17 cellular contexts compared by ENCODE assay signal in genomic region chr17:59688008-59688407, GRCh38. TPM values are rescaled to one million over a fixed set of nuclear protein-coding genes. Genes with fewer than 3 reads are reported as not detected.
DNase-seq lines count a peak whose midpoint lies in the region; ATAC-seq and TF ChIP-seq lines count a peak whose summit lies in the region.
"Had no signal": no experiment of that assay in that cellular context is flagged by ENCODE, and none has a peak within 500 bp of the region (broad histone marks: within the 10 kb centered on the region; RNA-seq: fewer than 3 reads in every experiment).

No MANE protein-coding gene starts in this region.

- peaks cover 84% of the 10 kb centered on the region for H3K36me3 Mint-ChIP-seq in central memory CD8-positive, alpha-beta T cell (ENCODE audit: insufficient read depth)
- H3K36me3 Mint-ChIP-seq in stimulated activated naive B cell treated with anti-CD40 and anti-IgM and Interleukin-4, amounts not matched to agents 10 μg/mL and 1 μg/mL and 100 μg/mL, for 72 hours, result peaks cover 22 to 49% of the 10 kb centered on the region in 2 donors

- H3K4me3 Mint-ChIP-seq in central memory CD8-positive, alpha-beta T cell, result no peak overlapping the region
- H3K4me3 Mint-ChIP-seq in stimulated activated naive B cell treated with anti-CD40 and anti-IgM and Interleukin-4, amounts not matched to agents 10 μg/mL and 1 μg/mL and 100 μg/mL, for 72 hours, result no peak overlapping the region
- H3K4me3 Mint-ChIP-seq: immature natural killer cell had no signal

- CTCF ChIA-PET in Panc1 (lab: Charles Lee), result no interaction called here

- intact Hi-C loops in cardiac septum (cut with DNase I), result no loop called here
- intact Hi-C loops in Panc1 (cut with micrococcal nuclease; ENCODE audit: unreplicated experiment), result no loop called here
- intact Hi-C loops in lower leg skin (cut with DNase I; ENCODE audit: low total_unique reads), result no loop called here

- H3K4me3 ChIP-seq in cardiac muscle cell (no peak overlapping the region), Panc1 (ENCODE audit: low read depth in 2 of 2, low read length in 2 of 2) (no peak overlapping the region), lower leg skin (ENCODE audit: low read depth, poor library complexity, severe bottlenecking) (no peak overlapping the region)
- H3K4me3 ChIP-seq: vagina had no signal

- TF ChIP-seq CTCF in cardiac muscle cell (IDR thresholded peaks at IDR 0.05; ENCODE audit: low read depth, low read length) (no peak), Panc1 (IDR thresholded peaks at IDR 0.05) (no peak), lower leg skin (IDR thresholded peaks at IDR 0.05) (no peak)

- H3K4me1 Mint-ChIP-seq in central memory CD8-positive, alpha-beta T cell, result peaks cover 5% of the 10 kb centered on the region
- H3K4me1 Mint-ChIP-seq in stimulated activated naive B cell treated with anti-CD40 and anti-IgM and Interleukin-4, amounts not matched to agents 10 μg/mL and 1 μg/mL and 100 μg/mL, for 72 hours, result peaks cover 10 to 11% of the 10 kb centered on the region in 2 donors

- in situ Hi-C loops in Panc1 (cut with HindIII; ENCODE audit: low pct_unique_long_range_greater_than_20kb, low sequenced_read_pairs), result no loop called here

- no peaks in the 10 kb centered on the region for H3K4me1 ChIP-seq in cardiac muscle cell (ENCODE audit: low read depth)
- peaks cover 19% of the 10 kb centered on the region for H3K4me1 ChIP-seq in Panc1 (ENCODE audit: control insufficient read depth, insufficient read depth, low read length)
- H3K4me1 ChIP-seq: vagina had no signal

- H3K27ac ChIP-seq in cardiac muscle cell, result peak overlapping the region; percentile 53
- H3K27ac ChIP-seq in Panc1 (ENCODE audit: low read length), result peak overlapping the region; percentile 76
- no peak overlapping the region for H3K27ac ChIP-seq in substantia nigra (ENCODE audit: low read depth, low read length, poor library complexity, severe bottlenecking)
- H3K27ac ChIP-seq: vagina, VCaP had no signal

- no peaks in the 10 kb centered on the region for H3K9me3 Mint-ChIP-seq in central memory CD8-positive, alpha-beta T cell
- no peaks in the 10 kb centered on the region for H3K9me3 Mint-ChIP-seq in stimulated activated naive B cell treated with anti-CD40 and anti-IgM and Interleukin-4, amounts not matched to agents 10 μg/mL and 1 μg/mL and 100 μg/mL, for 72 hours
- H3K9me3 Mint-ChIP-seq: immature natural killer cell had no signal

- ATAC-seq in Panc1 (peak; percentile 33; the same call in 1 of the 2 replicates), GM21737 (IDR thresholded peaks at IDR 0.05; ENCODE audit: unreplicated experiment) (no peak)
- ATAC-seq in central memory CD8-positive, alpha-beta T cell (replicated peaks; ENCODE audit: extremely low read depth, poor library complexity, severe bottlenecking), result no peak
- ATAC-seq in stimulated activated naive B cell treated with anti-CD40 and anti-IgM and Interleukin-4, amounts not matched to agents 10 μg/mL and 1 μg/mL and 100 μg/mL, for 72 hours (replicated peaks), result no peak
- ATAC-seq: sciatic nerve had no signal

- DNase-seq in cardiac muscle cell (ENCODE audit: low read depth in 1 of 2, low spot score in 1 of 2), result no peak
- no peak for DNase-seq in cardiac septum (ENCODE audit: low spot score)
- DNase-seq in Panc1 (ENCODE audit: low read depth, low spot score), result no peak
- DNase-seq in central memory CD8-positive, alpha-beta T cell (ENCODE audit: low spot score in 2 of 2), result no peak
- no peak for DNase-seq in stimulated activated naive B cell treated with anti-CD40 and anti-IgM and Interleukin-4, amounts not matched to agents 10 μg/mL and 1 μg/mL and 100 μg/mL, for 72 hours
- DNase-seq in substantia nigra (lab: John Stamatoyannopoulos, UW), result no peak
- DNase-seq in lower leg skin (ENCODE audit: low spot score in 2 of 2), result no peak
- DNase-seq: activated naive CD4-positive, alpha-beta T cell treated with anti-CD3 and anti-CD28 coated beads, Interleukin-2, amount 50 U/mL, for 16 hours; effector CD4-positive, alpha-beta T cell; immature natural killer cell; NCI-H1417; NCI-H82; occipital lobe had no signal

- 85 to 92% methylated on average over 1 of the region's 1 CpG for WGBS in lower leg skin, 2 donors

- H3K9me3 ChIP-seq in cardiac muscle cell (ENCODE audit: low read depth) (no peaks in the 10 kb centered on the region), Panc1 (ENCODE audit: control insufficient read depth, insufficient read depth, low read depth, low read length) (no peaks in the 10 kb centered on the region)
- H3K9me3 ChIP-seq: vagina had no signal

- no peak for TF ChIP-seq POLR2A in lower leg skin (IDR thresholded peaks at IDR 0.05)

- POLR2A ChIA-PET in Panc1 (lab: Charles Lee), result no interaction called here

- H3K27me3 Mint-ChIP-seq in central memory CD8-positive, alpha-beta T cell, result no peaks in the 10 kb centered on the region
- no peaks in the 10 kb centered on the region for H3K27me3 Mint-ChIP-seq in stimulated activated naive B cell treated with anti-CD40 and anti-IgM and Interleukin-4, amounts not matched to agents 10 μg/mL and 1 μg/mL and 100 μg/mL, for 72 hours

- no peaks in the 10 kb centered on the region for H3K27me3 ChIP-seq in cardiac muscle cell
- no peaks in the 10 kb centered on the region for H3K27me3 ChIP-seq in Panc1 (ENCODE audit: control insufficient read depth, insufficient read depth, low read length)
- H3K27me3 ChIP-seq: vagina had no signal

- H3K36me3 ChIP-seq in cardiac muscle cell (peaks cover 79% of the 10 kb centered on the region), Panc1 (ENCODE audit: control insufficient read depth, insufficient read depth, low read length) (peaks cover 70% of the 10 kb centered on the region)

- BruUV-seq in Panc1 (replicated peaks; lab: Mats Ljungman, UMichigan), result no TSS peak

- H3K27ac Mint-ChIP-seq in central memory CD8-positive, alpha-beta T cell (ENCODE audit: low read depth), result peak overlapping the region; percentile 69
- H3K27ac Mint-ChIP-seq in stimulated activated naive B cell treated with anti-CD40 and anti-IgM and Interleukin-4, amounts not matched to agents 10 μg/mL and 1 μg/mL and 100 μg/mL, for 72 hours, result peak overlapping the region; percentile 21

RNA-seq across cellular contexts. Expression of gene PTRH2, which starts 19.2 kb away (rescaled TPM):
- total RNA-seq in cardiac muscle cell (9.3 and 12.0 TPM in 2 replicates), cardiac septum (9.7 TPM), Panc1 (2021; ENCODE audit: unreplicated experiment) (40.2 TPM), lower leg skin (10 to 100 TPM; 15.4 to 29.2 (median 18.7) TPM)
- 17.7 and 22.9 TPM in 2 replicates for polyA plus RNA-seq in cardiac muscle cell
- 36.1 TPM for polyA plus RNA-seq in Panc1 (2012; ENCODE audit: insufficient read length)

RNA-seq across cellular contexts. Expression of gene VMP1, which starts 19.4 kb away (rescaled TPM):
- 73.9 and 91.3 TPM in 2 replicates for total RNA-seq in cardiac muscle cell
- polyA plus RNA-seq in cardiac muscle cell, result 62.6 and 65.0 TPM in 2 replicates
- total RNA-seq in cardiac septum, result 82.8 TPM
- 281 TPM for total RNA-seq in Panc1 (2021; ENCODE audit: unreplicated experiment)
- 139 TPM for polyA plus RNA-seq in Panc1 (2012; ENCODE audit: insufficient read length)
- total RNA-seq in lower leg skin, result 10 to 100 TPM; 35.3 to 69.7 (median 61.1) TPM
